Comparison of ENCODE assay signal across 8 cellular contexts in genomic region chr7:50449881-50450690, GRCh38. TPM values are rescaled to one million over a fixed set of nuclear protein-coding genes. Genes with fewer than 3 reads are reported as not detected.
DNase-seq lines count a peak whose midpoint lies in the region; TF ChIP-seq lines count a peak whose summit lies in the region.

A gene with protein sequence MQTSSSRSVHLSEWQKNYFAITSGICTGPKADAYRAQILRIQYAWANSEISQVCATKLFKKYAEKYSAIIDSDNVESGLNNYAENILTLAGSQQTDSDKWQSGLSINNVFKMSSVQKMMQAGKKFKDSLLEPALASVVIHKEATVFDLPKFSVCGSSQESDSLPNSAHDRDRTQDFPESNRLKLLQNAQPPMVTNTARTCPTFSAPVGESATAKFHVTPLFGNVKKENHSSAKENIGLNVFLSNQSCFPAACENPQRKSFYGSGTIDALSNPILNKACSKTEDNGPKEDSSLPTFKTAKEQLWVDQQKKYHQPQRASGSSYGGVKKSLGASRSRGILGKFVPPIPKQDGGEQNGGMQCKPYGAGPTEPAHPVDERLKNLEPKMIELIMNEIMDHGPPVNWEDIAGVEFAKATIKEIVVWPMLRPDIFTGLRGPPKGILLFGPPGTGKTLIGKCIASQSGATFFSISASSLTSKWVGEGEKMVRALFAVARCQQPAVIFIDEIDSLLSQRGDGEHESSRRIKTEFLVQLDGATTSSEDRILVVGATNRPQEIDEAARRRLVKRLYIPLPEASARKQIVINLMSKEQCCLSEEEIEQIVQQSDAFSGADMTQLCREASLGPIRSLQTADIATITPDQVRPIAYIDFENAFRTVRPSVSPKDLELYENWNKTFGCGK (minus strand): TSS chr7:50450350. CDS start chr7:50447287, 3,063 bp downstream.

- in situ Hi-C loops in G401 (cut with HindIII; ENCODE audit: low sequenced_read_pairs): no loop called here

- H3K9me3 ChIP-seq in Loucy (ENCODE audit: insufficient read depth, low read depth, low read length): no peaks in the 10 kb centered on the region
- no peaks in the 10 kb centered on the region for H3K9me3 ChIP-seq in SJCRH30 (replicated peaks)
- H3K9me3 ChIP-seq in neutrophil: no peaks in the 10 kb centered on the region

- H3K79me2 ChIP-seq in Loucy (ENCODE audit: insufficient read depth, low read length): peaks cover 60% of the 10 kb centered on the region

- peak within 1 kb of the TSS; percentile 91 for H3K4me2 ChIP-seq in Loucy (ENCODE audit: low read depth, low read length, poor library complexity, severe bottlenecking)

- DNase-seq in G401 (ENCODE audit: low spot score) (peak; percentile 84), H7 (peak; percentile 88), SJCRH30 (peak; percentile 75 to 82), foreskin melanocyte (peak; percentile 49), substantia nigra (lab: John Stamatoyannopoulos, UW) (peak in 47 of 49 donors; percentile 14 to 88 (median 54))
- peak; percentile 71 for DNase-seq in activated gamma-delta T cell treated with anti-CD3 and anti-CD28 coated beads, Interleukin-2, amount 50 U/mL, for 16 hours (ENCODE audit: low read depth)

- H3K9ac ChIP-seq in Loucy (ENCODE audit: low read depth, low read length, poor library complexity, severe bottlenecking): peak within 1 kb of the TSS; percentile 94

- H3K27me3 ChIP-seq in H7 (ENCODE audit: control insufficient read depth, insufficient read depth, low read length): no peaks in the 10 kb centered on the region
- no peaks in the 10 kb centered on the region for H3K27me3 ChIP-seq in Loucy (ENCODE audit: insufficient read depth, low read length, poor library complexity, severe bottlenecking)
- peaks cover 5% of the 10 kb centered on the region; the same call in 1 of the 2 replicates for H3K27me3 ChIP-seq in SJCRH30
- no peaks in the 10 kb centered on the region for H3K27me3 ChIP-seq in neutrophil

- H3K4me3 ChIP-seq in H7 (ENCODE audit: insufficient read depth, low read depth, low read length): peak within 1 kb of the TSS; percentile 76
- peak within 1 kb of the TSS; percentile 90 for H3K4me3 ChIP-seq in Loucy (ENCODE audit: low read length, poor library complexity, severe bottlenecking)
- H3K4me3 ChIP-seq in SJCRH30: peak within 1 kb of the TSS; percentile 94
- H3K4me3 ChIP-seq in neutrophil (ENCODE audit: low read depth in 1 of 2, low read length in 1 of 2): peak within 1 kb of the TSS; percentile 84

- peaks cover 39% of the 10 kb centered on the region for H3K4me1 ChIP-seq in Loucy (ENCODE audit: insufficient read depth, low read length, poor library complexity, severe bottlenecking)
- H3K4me1 ChIP-seq in SJCRH30: peaks cover 10% of the 10 kb centered on the region; the same call in 1 of the 2 replicates
- peaks cover 12 to 15% of the 10 kb centered on the region in 2 experiments for H3K4me1 ChIP-seq in neutrophil (ENCODE audit: control insufficient read depth in 1 of 2, insufficient read depth in 1 of 2, low read depth in 1 of 2, low read length in 1 of 2)

- H3K36me3 ChIP-seq in H7 (replicated peaks; ENCODE audit: control insufficient read depth, insufficient read depth, low read length): peaks cover 1% of the 10 kb centered on the region
- peaks cover 19% of the 10 kb centered on the region; the same call in 1 of the 2 replicates for H3K36me3 ChIP-seq in Loucy (ENCODE audit: insufficient read depth, low read length)
- peaks cover 20% of the 10 kb centered on the region for H3K36me3 ChIP-seq in SJCRH30
- H3K36me3 ChIP-seq in neutrophil: peaks cover 20% of the 10 kb centered on the region

- H3K9me2 ChIP-seq in Loucy (replicated peaks; ENCODE audit: low read depth, low read length): no peaks in the 10 kb centered on the region

- peaks cover 28% of the 10 kb centered on the region for H4K20me1 ChIP-seq in Loucy (ENCODE audit: insufficient read depth, low read length, poor library complexity, severe bottlenecking)

- peak within 1 kb of the TSS; percentile 98 for H2AFZ ChIP-seq in Loucy (ENCODE audit: low read length)

- TF ChIP-seq CTCF in Loucy (conservative IDR thresholded peaks at IDR 0.05; ENCODE audit: low read length) (no peak), neutrophil (IDR thresholded peaks at IDR 0.05) (no peak)

- H3F3A ChIP-seq in Loucy (ENCODE audit: low read depth): no peaks in the 10 kb centered on the region

- H3K27ac ChIP-seq in SJCRH30: peak within 1 kb of the TSS; percentile 81
- H3K27ac ChIP-seq in neutrophil: peak within 1 kb of the TSS; percentile 56
- peak within 1 kb of the TSS; percentile 58 for H3K27ac ChIP-seq in substantia nigra (ENCODE audit: low read depth, low read length, poor library complexity, severe bottlenecking)

RNA-seq across cellular contexts. Expression of the gene that starts here (rescaled TPM):
- 17.2 and 21.4 TPM in 2 replicates for total RNA-seq in G401 (2014; rRNA removed; shearing (Covaris generic))
- total RNA-seq in H7 (2014; rRNA removed; shearing (Covaris generic)): 19.2 and 24.2 TPM in 2 replicates
- 52.4 and 62.4 TPM in 2 replicates for total RNA-seq in SJCRH30 (2014; rRNA removed; shearing (Covaris generic))

Comparison
In these comparisons a context has a peak if more than half of its experiments do, and no peak if none do; other contexts are left out.
1. Peak in every context shown above with its lines: DNase-seq, H3K4me3 ChIP-seq and H3K27ac ChIP-seq.